9 cellular contexts compared by ENCODE assay signal in genomic region chr19:13165091-13165997, GRCh38. TPM values are rescaled to one million over a fixed set of nuclear protein-coding genes. Genes with fewer than 3 reads are reported as not detected.
A peak's percentile ranks its signal among the peaks of the same experiment; 100 is the strongest.
DNase-seq lines count a peak whose midpoint lies in the region; ATAC-seq and TF ChIP-seq lines count a peak whose summit lies in the region.
"Had no signal": no experiment of that assay in that cellular context is flagged by ENCODE, and none has a peak within 500 bp of the region (broad histone marks: within the 10 kb centered on the region; RNA-seq: fewer than 3 reads in every experiment).

No MANE protein-coding gene starts in this region.

- H3K27me3 Mint-ChIP-seq in activated CD4-positive, alpha-beta T cell treated with anti-CD3 and anti-CD28 coated beads for 36 hours = no peaks in the 10 kb centered on the region

- peak overlapping the region; percentile 80 for H3K4me3 Mint-ChIP-seq in activated CD4-positive, alpha-beta T cell treated with anti-CD3 and anti-CD28 coated beads for 36 hours

- WGBS in thymus = 89% methylated on average over 20 of the region's 20 CpGs

- peak overlapping the region; percentile 94 for H3K27ac Mint-ChIP-seq in activated CD4-positive, alpha-beta T cell treated with anti-CD3 and anti-CD28 coated beads for 36 hours

- no peak for ATAC-seq in activated CD4-positive, alpha-beta T cell treated with anti-CD3 and anti-CD28 coated beads for 36 hours
- ATAC-seq in left lung = no peak
- no peak for ATAC-seq in GM19397 (IDR thresholded peaks at IDR 0.05; ENCODE audit: unreplicated experiment)
- ATAC-seq in GM21526 (IDR thresholded peaks at IDR 0.05; ENCODE audit: low FRiP score, unreplicated experiment) = no peak

- DNase-seq in activated CD4-positive, alpha-beta T cell treated with anti-CD3 and anti-CD28 coated beads for 36 hours = no peak
- DNase-seq in activated CD4-positive, alpha-beta T cell treated with anti-CD3 and anti-CD28 coated beads for 1 hour = no peak
- DNase-seq in adipocyte (ENCODE audit: low read depth) = no peak
- no peak for DNase-seq in left lung
- DNase-seq in T-helper 9 cell = no peak

- no peak for TF ChIP-seq CTCF in left lung (IDR thresholded peaks at IDR 0.05)

- H3K4me1 ChIP-seq in adipocyte (ENCODE audit: control insufficient read depth, insufficient read depth, low read length) (peaks cover 60% of the 10 kb centered on the region), left lung (peaks cover 35 to 97% of the 10 kb centered on the region in 2 donors), thymus (ENCODE audit: control insufficient read depth, insufficient read depth, low read length) (peaks cover 37% of the 10 kb centered on the region)

- H3K9me3 ChIP-seq in adipocyte (ENCODE audit: control insufficient read depth, low read length) = no peaks in the 10 kb centered on the region
- H3K9me3 ChIP-seq in left lung = no peaks in the 10 kb centered on the region
- H3K9me3 ChIP-seq in thymus (ENCODE audit: control insufficient read depth) = no peaks in the 10 kb centered on the region
- H3K9me3 ChIP-seq: BE2C had no signal

- no peak overlapping the region for H3K4me3 ChIP-seq in adipocyte (ENCODE audit: low read length)
- no peak overlapping the region for H3K4me3 ChIP-seq in left lung
- no peak overlapping the region for H3K4me3 ChIP-seq in thymus (ENCODE audit: low read length)

- peak overlapping the region; percentile 96 to 97 for H3K27ac ChIP-seq in left lung
- peak overlapping the region; percentile 88 for H3K27ac ChIP-seq in thymus (ENCODE audit: low read depth)

- H3K36me3 ChIP-seq in adipocyte (ENCODE audit: control insufficient read depth, insufficient read depth, low read length, severe bottlenecking) (no peaks in the 10 kb centered on the region), left lung (no peaks in the 10 kb centered on the region), thymus (ENCODE audit: control insufficient read depth, insufficient read depth) (no peaks in the 10 kb centered on the region)
- H3K36me3 ChIP-seq: BE2C had no signal

- peaks cover 78% of the 10 kb centered on the region for H3K4me1 Mint-ChIP-seq in activated CD4-positive, alpha-beta T cell treated with anti-CD3 and anti-CD28 coated beads for 36 hours

- POLR2A ChIA-PET in activated CD4-positive, alpha-beta T cell treated with anti-CD3 and anti-CD28 coated beads for 36 hours (lab: Charles Lee) = interaction anchor here (0.6 to 2.2 kb wide), 5 partner anchors 10 to 553 kb away, joined by 3 to 15 read pairs (median 5); no protein-coding TSS in a partner anchor

- peaks cover 1% of the 10 kb centered on the region for H3K36me3 Mint-ChIP-seq in activated CD4-positive, alpha-beta T cell treated with anti-CD3 and anti-CD28 coated beads for 36 hours (ENCODE audit: low read depth)

- no peaks in the 10 kb centered on the region for H3K9me3 Mint-ChIP-seq in activated CD4-positive, alpha-beta T cell treated with anti-CD3 and anti-CD28 coated beads for 36 hours (ENCODE audit: low read depth)

- peak overlapping the region; percentile 89 for H3K9ac ChIP-seq in adipocyte (ENCODE audit: low read length)

- intact Hi-C loops in activated CD4-positive, alpha-beta T cell treated with anti-CD3 and anti-CD28 coated beads for 36 hours (cut with DNase I, micrococcal nuclease) = loop anchor here in 1 of 2 experiments (5.0 kb wide), 1 partner anchor 1202 kb away; no protein-coding TSS in a partner anchor
- intact Hi-C loops in left lung (cut with DNase I) = no loop called here

- CTCF ChIA-PET in activated CD4-positive, alpha-beta T cell treated with anti-CD3 and anti-CD28 coated beads for 36 hours (lab: Charles Lee) = interaction anchor here (0.5 to 1.7 kb wide), 7 partner anchors 9 to 98 kb away, joined by 3 to 7 read pairs (median 3); no protein-coding TSS in a partner anchor

- H3K27me3 ChIP-seq in adipocyte (replicated peaks; ENCODE audit: control insufficient read depth, insufficient read depth, low read length) (no peaks in the 10 kb centered on the region), left lung (no peaks in the 10 kb centered on the region), thymus (ENCODE audit: control insufficient read depth, insufficient read depth) (no peaks in the 10 kb centered on the region)
- H3K27me3 ChIP-seq: BE2C had no signal

RNA-seq across cellular contexts. Expression of gene IER2, which starts 15.1 kb away (rescaled TPM):
- 100 to 1,000 TPM; 109 to 118 TPM for total RNA-seq in activated CD4-positive, alpha-beta T cell treated with anti-CD3 and anti-CD28 coated beads for 36 hours
- total RNA-seq in left lung = 10 to 100 TPM; 70.1 to 99.4 TPM
- 92.7 TPM for polyA plus RNA-seq in thymus

RNA-seq across cellular contexts. Expression of gene STX10, which starts 15.2 kb away (rescaled TPM):
- 10 to 100 TPM; 64.8 to 71.4 TPM for total RNA-seq in activated CD4-positive, alpha-beta T cell treated with anti-CD3 and anti-CD28 coated beads for 36 hours
- 10 to 100 TPM; 64.0 to 94.8 TPM for total RNA-seq in left lung
- 101 TPM for polyA plus RNA-seq in thymus

RNA-seq across cellular contexts. Expression of gene NACC1, which starts 47.3 kb away (rescaled TPM):
- 10 to 100 TPM; 77.5 to 84.5 TPM for total RNA-seq in activated CD4-positive, alpha-beta T cell treated with anti-CD3 and anti-CD28 coated beads for 36 hours
- total RNA-seq in left lung = 10 to 100 TPM; 65.1 to 92.5 TPM
- polyA plus RNA-seq in thymus = 17.5 TPM

RNA-seq across cellular contexts. Expression of gene TRMT1, which starts 48.8 kb away (rescaled TPM):
- total RNA-seq in activated CD4-positive, alpha-beta T cell treated with anti-CD3 and anti-CD28 coated beads for 36 hours = 10 to 100 TPM; 73.0 to 96.1 TPM
- 10 to 100 TPM; 24.2 to 46.2 TPM for total RNA-seq in left lung
- polyA plus RNA-seq in thymus = 69.9 TPM
